1 cellular context compared by ENCODE assay signal in genomic region chr14:95313707-95314106, GRCh38.
TF ChIP-seq lines count a peak whose summit lies in the region.

No MANE protein-coding gene starts in this region.

TF ChIP-seq in HepG2, 621 proteins besides CTCF, POLR2A, EP300 and RAD21 (continues in another document):
- 0 out of 2 replicates have a peak, but pooled peaks have one; percentile 26 for TF ChIP-seq ZHX1 (CRISPR knock-in tag; IDR thresholded peaks at IDR 0.05; ENCODE audit: low read depth)
- TF ChIP-seq GATAD2A (CRISPR knock-in tag; IDR thresholded peaks at IDR 0.05) = peak; percentile 60
- peak; percentile 76 for TF ChIP-seq TFE3 (CRISPR knock-in tag; IDR thresholded peaks at IDR 0.05)
- no peak for TF ChIP-seq LCORL (IDR thresholded peaks at IDR 0.05)
- 0 out of 2 replicates have a peak, but pooled peaks have one; percentile 35 for TF ChIP-seq LCORL (CRISPR knock-in tag; IDR thresholded peaks at IDR 0.05)
- peak; percentile 15; the same call in 1 of the 2 replicates for TF ChIP-seq RARA (CRISPR knock-in tag; IDR thresholded peaks at IDR 0.05)
- no peak for TF ChIP-seq GZF1 (CRISPR knock-in tag; IDR thresholded peaks at IDR 0.05)
- no peak for TF ChIP-seq ZFP91 (CRISPR knock-in tag; IDR thresholded peaks at IDR 0.05; ENCODE audit: borderline replicate concordance)
- peak; percentile 54 for TF ChIP-seq CEBPG (CRISPR knock-in tag; IDR thresholded peaks at IDR 0.05)
- TF ChIP-seq CEBPB (IDR thresholded peaks at IDR 0.05; ENCODE audit: borderline replicate concordance, low read depth, low read length) = peak; percentile 65; the same call in 1 of the 2 replicates
- no peak for TF ChIP-seq ZBTB25 (CRISPR knock-in tag; IDR thresholded peaks at IDR 0.05)
- no peak for TF ChIP-seq HBP1 (CRISPR knock-in tag; IDR thresholded peaks at IDR 0.05; ENCODE audit: low read depth)
- no peak for TF ChIP-seq MNT (IDR thresholded peaks at IDR 0.05)
- TF ChIP-seq SAP130 (CRISPR knock-in tag; IDR thresholded peaks at IDR 0.05; ENCODE audit: low read depth) = peak; percentile 33; the same call in 1 of the 2 replicates
- TF ChIP-seq MXI1 (IDR thresholded peaks at IDR 0.05; ENCODE audit: borderline replicate concordance, low read depth, low read length) = no peak
- TF ChIP-seq HOXA3 (CRISPR knock-in tag; IDR thresholded peaks at IDR 0.05) = peak; percentile 18; the same call in 1 of the 2 replicates
- TF ChIP-seq ADNP (CRISPR knock-in tag; IDR thresholded peaks at IDR 0.05) = no peak
- TF ChIP-seq SOX6 (IDR thresholded peaks at IDR 0.05) = no peak
- peak; percentile 18; the same call in 1 of the 2 replicates for TF ChIP-seq SOX6 (CRISPR knock-in tag; IDR thresholded peaks at IDR 0.05)
- peak; percentile 44; the same call in 1 of the 2 replicates for TF ChIP-seq MTA1 (CRISPR knock-in tag; IDR thresholded peaks at IDR 0.05; ENCODE audit: borderline replicate concordance)
- 0 out of 2 replicates have a peak, but pooled peaks have one; percentile 15 for TF ChIP-seq HIC2 (CRISPR knock-in tag; IDR thresholded peaks at IDR 0.05; ENCODE audit: low read depth)
- no peak for TF ChIP-seq BRF2 (CRISPR knock-in tag; IDR thresholded peaks at IDR 0.05)
- peak; percentile 76 for TF ChIP-seq ARNTL (CRISPR knock-in tag; IDR thresholded peaks at IDR 0.05)
- peak; percentile 51 for TF ChIP-seq PAXIP1 (CRISPR knock-in tag; conservative IDR thresholded peaks at IDR 0.05)
- no peak for TF ChIP-seq PBX2 (CRISPR knock-in tag; IDR thresholded peaks at IDR 0.05)
- no peak for TF ChIP-seq MLX (CRISPR knock-in tag; IDR thresholded peaks at IDR 0.05)
- TF ChIP-seq ATF4 (CRISPR knock-in tag; IDR thresholded peaks at IDR 0.05) = peak in 1 of 2 experiments; percentile 47; a peak in 1 of 4 replicates
- TF ChIP-seq ZNF362 (CRISPR knock-in tag; IDR thresholded peaks at IDR 0.05; ENCODE audit: borderline replicate concordance) = peak; percentile 67; the same call in 1 of the 2 replicates
- peak; percentile 50 for TF ChIP-seq ZNF629 (CRISPR knock-in tag; conservative IDR thresholded peaks at IDR 0.05)
- TF ChIP-seq SALL1 (CRISPR knock-in tag; IDR thresholded peaks at IDR 0.05) = peak; percentile 72
- peak; percentile 50 for TF ChIP-seq FOSL2 (CRISPR knock-in tag; IDR thresholded peaks at IDR 0.05)
